25 cellular contexts compared by ENCODE assay signal in genomic region chr10:12056758-12057157, GRCh38.
"Had no signal": no experiment of that assay in that cellular context is flagged by ENCODE, and none has a peak within 500 bp of the region (broad histone marks: within the 10 kb centered on the region; RNA-seq: fewer than 3 reads in every experiment).

No MANE protein-coding gene starts in this region.

- H3K9me3 Mint-ChIP-seq: activated naive CD4-positive, alpha-beta T cell treated with anti-CD3 and anti-CD28 coated beads, Interleukin-2, amount 50 U/mL, for 24 hours; activated T-helper 1 cell treated with anti-CD3 and anti-CD28 coated beads, Interleukin-12 subunit alpha, Interleukin-12 subunit beta, Interleukin-2, Interleukin-4 antibody, amounts not matched to agents 30 ng/mL and 10 ng/mL and 1 ng/mL, durations not matched to agents 14 hours and 24 hours and 36 hours; immature natural killer cell; T-helper 2 cell treated with Interferon-gamma antibody and Interleukin-4, amounts not matched to agents 5 μg/mL and 100 μg/mL, for 36 hours had no signal

- H3K27me3 Mint-ChIP-seq: activated naive CD4-positive, alpha-beta T cell treated with anti-CD3 and anti-CD28 coated beads, Interleukin-2, amount 50 U/mL, for 24 hours; progenitor cell of endocrine pancreas had no signal

- H3K9me3 ChIP-seq: lower lobe of right lung, mucosa of descending colon, sigmoid colon had no signal

- H3K27ac Mint-ChIP-seq: activated CD8-positive, alpha-beta T cell treated with anti-CD3 and anti-CD28 coated beads, Interleukin-2, amount 10 ng/mL, durations not matched to agents 7 days and 5 days; activated naive CD4-positive, alpha-beta T cell treated with anti-CD3 and anti-CD28 coated beads, Interleukin-2, amount 50 U/mL, for 24 hours; activated T-helper 1 cell treated with anti-CD3 and anti-CD28 coated beads, Interleukin-12 subunit alpha, Interleukin-12 subunit beta, Interleukin-2, Interleukin-4 antibody, amounts not matched to agents 30 ng/mL and 10 ng/mL and 1 ng/mL, durations not matched to agents 14 hours and 24 hours and 36 hours; immature natural killer cell; progenitor cell of endocrine pancreas; T-helper 2 cell treated with Interferon-gamma antibody and Interleukin-4, amounts not matched to agents 5 μg/mL and 100 μg/mL, for 36 hours had no signal

- H3K36me3 ChIP-seq: lower lobe of right lung, sigmoid colon, WERI-Rb-1 had no signal

- H3K4me1 Mint-ChIP-seq: activated naive CD4-positive, alpha-beta T cell treated with anti-CD3 and anti-CD28 coated beads, Interleukin-2, amount 50 U/mL, for 24 hours; immature natural killer cell had no signal

- H3K27ac ChIP-seq: coronary artery, lower lobe of right lung, sigmoid colon, WERI-Rb-1 had no signal

- ATAC-seq: activated CD8-positive, alpha-beta T cell treated with anti-CD3 and anti-CD28 coated beads, Interleukin-2, amount 10 ng/mL, durations not matched to agents 7 days and 5 days; left lobe of liver; lower lobe of right lung; mucosa of descending colon had no signal

- H3K4me3 ChIP-seq: coronary artery, lower lobe of right lung, mucosa of descending colon, sigmoid colon, smooth muscle cell had no signal

- H3K36me3 Mint-ChIP-seq: activated naive CD4-positive, alpha-beta T cell treated with anti-CD3 and anti-CD28 coated beads, Interleukin-2, amount 50 U/mL, for 24 hours; immature natural killer cell had no signal

- H3K4me1 ChIP-seq: sigmoid colon had no signal

- H3K4me3 Mint-ChIP-seq: activated CD8-positive, alpha-beta T cell treated with anti-CD3 and anti-CD28 coated beads, Interleukin-2, amount 10 ng/mL, durations not matched to agents 7 days and 5 days; activated naive CD4-positive, alpha-beta T cell treated with anti-CD3 and anti-CD28 coated beads, Interleukin-2, amount 50 U/mL, for 24 hours; activated T-helper 1 cell treated with anti-CD3 and anti-CD28 coated beads, Interleukin-12 subunit alpha, Interleukin-12 subunit beta, Interleukin-2, Interleukin-4 antibody, amounts not matched to agents 30 ng/mL and 10 ng/mL and 1 ng/mL, durations not matched to agents 14 hours and 24 hours and 36 hours; immature natural killer cell; T-helper 2 cell treated with Interferon-gamma antibody and Interleukin-4, amounts not matched to agents 5 μg/mL and 100 μg/mL, for 36 hours had no signal

- DNase-seq: activated CD4-positive, alpha-beta T cell treated with anti-CD3 and anti-CD28 coated beads for 1 hour; activated CD4-positive, alpha-beta T cell treated with anti-CD3 and anti-CD28 coated beads, Interleukin-2, amount 50 U/mL, for 1 hour; activated CD8-positive, alpha-beta T cell treated with anti-CD3 and anti-CD28 coated beads, Interleukin-2, amount 10 ng/mL, durations not matched to agents 7 days and 5 days; activated gamma-delta T cell; aorta; cerebellar nuclear complex; foreskin melanocyte; immature natural killer cell; lower lobe of right lung; mesendoderm; mucosa of descending colon; occipital lobe; retina; sigmoid colon; stimulated activated CD4-positive, alpha-beta T cell treated with anti-CD3 and anti-CD28 coated beads, Interleukin-2, amount 100 ng/mL, for 48 hours; stimulated activated CD8-positive, alpha-beta memory T cell treated with anti-CD3 and anti-CD28 coated beads, Interleukin-4, amount 100 ng/mL, for 48 hours; stimulated activated naive CD4-positive, alpha-beta T cell; WERI-Rb-1 had no signal

- H3K27me3 ChIP-seq: sigmoid colon had no signal

- H3K4me2 ChIP-seq: smooth muscle cell had no signal
